In the genomic region with DNA sequence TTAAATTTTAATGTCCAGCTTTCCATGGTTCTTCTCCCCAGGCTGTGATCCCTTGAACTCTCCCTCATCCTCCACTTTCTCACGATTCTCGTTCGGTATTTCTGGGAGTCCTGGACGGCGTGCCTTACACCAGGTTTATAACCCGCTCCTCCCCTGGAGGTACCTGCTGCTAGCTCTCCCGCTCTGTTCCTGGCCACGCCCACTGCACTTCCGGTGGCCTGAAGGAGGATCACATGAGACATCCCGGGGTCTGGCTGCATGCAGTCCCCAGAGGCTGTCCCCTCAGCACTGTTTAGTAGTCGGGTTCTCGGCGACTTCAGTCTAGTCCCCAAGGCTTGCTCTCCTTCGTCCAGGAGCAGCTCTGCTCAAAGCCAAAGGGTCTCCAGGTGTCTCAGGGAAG, we compare ENCODE assay signal across 1 cellular context.
TF ChIP-seq lines count a peak whose summit lies in the region.

No MANE protein-coding gene starts in this region.

TF ChIP-seq in HCT116, 20 proteins besides CTCF, POLR2A, EP300 and RAD21 (continued from another document):
- TF ChIP-seq, protein P1, sequence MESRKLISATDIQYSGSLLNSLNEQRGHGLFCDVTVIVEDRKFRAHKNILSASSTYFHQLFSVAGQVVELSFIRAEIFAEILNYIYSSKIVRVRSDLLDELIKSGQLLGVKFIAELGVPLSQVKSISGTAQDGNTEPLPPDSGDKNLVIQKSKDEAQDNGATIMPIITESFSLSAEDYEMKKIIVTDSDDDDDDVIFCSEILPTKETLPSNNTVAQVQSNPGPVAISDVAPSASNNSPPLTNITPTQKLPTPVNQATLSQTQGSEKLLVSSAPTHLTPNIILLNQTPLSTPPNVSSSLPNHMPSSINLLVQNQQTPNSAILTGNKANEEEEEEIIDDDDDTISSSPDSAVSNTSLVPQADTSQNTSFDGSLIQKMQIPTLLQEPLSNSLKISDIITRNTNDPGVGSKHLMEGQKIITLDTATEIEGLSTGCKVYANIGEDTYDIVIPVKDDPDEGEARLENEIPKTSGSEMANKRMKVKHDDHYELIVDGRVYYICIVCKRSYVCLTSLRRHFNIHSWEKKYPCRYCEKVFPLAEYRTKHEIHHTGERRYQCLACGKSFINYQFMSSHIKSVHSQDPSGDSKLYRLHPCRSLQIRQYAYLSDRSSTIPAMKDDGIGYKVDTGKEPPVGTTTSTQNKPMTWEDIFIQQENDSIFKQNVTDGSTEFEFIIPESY (IDR thresholded peaks at IDR 0.05; ENCODE audit: extremely low read depth, insufficient replicate concordance, low read length), result no peak
- no peak for TF ChIP-seq ZFX (IDR thresholded peaks at IDR 0.05)
- TF ChIP-seq CEBPB (IDR thresholded peaks at IDR 0.05; ENCODE audit: low read depth), result no peak
- TF ChIP-seq YY1 (IDR thresholded peaks at IDR 0.05; ENCODE audit: extremely low read depth, insufficient replicate concordance, low read depth, low read length), result no peak
- TF ChIP-seq, protein P2, sequence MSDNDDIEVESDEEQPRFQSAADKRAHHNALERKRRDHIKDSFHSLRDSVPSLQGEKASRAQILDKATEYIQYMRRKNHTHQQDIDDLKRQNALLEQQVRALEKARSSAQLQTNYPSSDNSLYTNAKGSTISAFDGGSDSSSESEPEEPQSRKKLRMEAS (IDR thresholded peaks at IDR 0.05), result no peak
- no peak for TF ChIP-seq JUND (IDR thresholded peaks at IDR 0.05)
- TF ChIP-seq, protein P3, sequence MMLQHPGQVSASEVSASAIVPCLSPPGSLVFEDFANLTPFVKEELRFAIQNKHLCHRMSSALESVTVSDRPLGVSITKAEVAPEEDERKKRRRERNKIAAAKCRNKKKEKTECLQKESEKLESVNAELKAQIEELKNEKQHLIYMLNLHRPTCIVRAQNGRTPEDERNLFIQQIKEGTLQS (IDR thresholded peaks at IDR 0.05), result no peak
- TF ChIP-seq EGR1 (IDR thresholded peaks at IDR 0.05; ENCODE audit: low read depth), result no peak
- TF ChIP-seq TCF7L2 (IDR thresholded peaks at IDR 0.05; ENCODE audit: borderline replicate concordance, extremely low read depth, insufficient read depth, insufficient read length), result no peak
